ENCODE assay signal across 8 cellular contexts in genomic region chr16:30444231-30445148, GRCh38. TPM values are rescaled to one million over a fixed set of nuclear protein-coding genes. Genes with fewer than 3 reads are reported as not detected.
DNase-seq lines count a peak whose midpoint lies in the region; ATAC-seq and TF ChIP-seq lines count a peak whose summit lies in the region.

No MANE protein-coding gene starts in this region.

- H3K4me3 ChIP-seq in Karpas-422 (ENCODE audit: low read length) (peak overlapping the region; percentile 89), dorsolateral prefrontal cortex (peak overlapping the region; percentile 70 to 100 (median 94)), neural cell (ENCODE audit: low read length) (peak overlapping the region; percentile 78)

- intact Hi-C loops in CD14-positive monocyte (cut with micrococcal nuclease), result loop anchor here (2.0 to 10.0 kb wide), 3 partner anchors 38 to 170 kb away; partner anchors contain the start of genes ZNF689 (in 1 of the 2) and ZNF768 (in 1 of the 2)
- intact Hi-C loops in dorsolateral prefrontal cortex (cut with DNase I), result loop anchor here (1.0 to 5.0 kb wide), 3 partner anchors 14 to 83 kb away; partner anchors contain the start of genes DCTPP1 (in 1 of the 2) and ZNF768 (in 1 of the 2)

- CTCF ChIA-PET in GM10248 (lab: Yijun Ruan, JAX), result interaction anchor here (1.4 to 8.8 kb wide), 5 partner anchors 11 to 176 kb away, joined by 3 to 73 read pairs (median 6); partner anchors contain the start of gene DCTPP1

- peaks cover 34% of the 10 kb centered on the region for H3K4me1 ChIP-seq in Karpas-422 (ENCODE audit: low read length)

- TF ChIP-seq CTCF in CD14-positive monocyte (IDR thresholded peaks at IDR 0.05) (no peak), dorsolateral prefrontal cortex (IDR thresholded peaks at IDR 0.05 in 54 of 56, conservative IDR thresholded peaks at IDR 0.05 in 2 of 56; ENCODE audit: low read depth in 1 of 56, partially characterized antibody in 56 of 56) (no peak), neural cell (IDR thresholded peaks at IDR 0.05; ENCODE audit: poor library complexity, severe bottlenecking) (no peak), GM10248 (IDR thresholded peaks at IDR 0.05; ENCODE audit: control extremely low read depth, extremely low read depth, low read depth, missing control alignments) (no peak)

- peaks cover 40% of the 10 kb centered on the region for H3K4me1 Mint-ChIP-seq in CD14-positive monocyte

- H3K27me3 ChIP-seq in Karpas-422 (ENCODE audit: low read length), result no peaks in the 10 kb centered on the region
- H3K27me3 ChIP-seq in dorsolateral prefrontal cortex, result no peaks in the 10 kb centered on the region
- H3K27me3 ChIP-seq in neural cell (ENCODE audit: insufficient read depth, low read depth, low read length), result no peaks in the 10 kb centered on the region

- H3K9ac ChIP-seq in Karpas-422 (ENCODE audit: low read length) (peak overlapping the region; percentile 99), neural cell (ENCODE audit: low read length) (peak overlapping the region; percentile 89)

- ATAC-seq in GM19455 (IDR thresholded peaks at IDR 0.05; ENCODE audit: unreplicated experiment), result no peak

- POLR2A ChIA-PET in GM10248 (lab: Yijun Ruan, JAX), result interaction anchor here (0.6 to 0.9 kb wide), 2 partner anchors 15 to 32 kb away, joined by 3 to 4 read pairs; partner anchors contain the start of gene DCTPP1

- no peak for TF ChIP-seq RAD21 in neural cell (conservative IDR thresholded peaks at IDR 0.05)

- H3K9me3 Mint-ChIP-seq in CD14-positive monocyte, result peaks cover 0 to 3% (median 0%) of the 10 kb centered on the region in 7 donors

- H3K4me3 Mint-ChIP-seq in CD14-positive monocyte, result peak overlapping the region; percentile 89 to 95

- no peaks in the 10 kb centered on the region for H3F3A ChIP-seq in neural cell (ENCODE audit: insufficient read depth, low read length, poor library complexity, severe bottlenecking)

- peaks cover 0 to 1% (median 0%) of the 10 kb centered on the region in 3 donors for H3K27me3 Mint-ChIP-seq in CD14-positive monocyte (ENCODE audit: low read depth in 3 of 3)

- H3K4me2 ChIP-seq in Karpas-422 (ENCODE audit: low read depth, low read length, poor library complexity, severe bottlenecking) (peak overlapping the region; percentile 97), neural cell (ENCODE audit: low read length) (peak overlapping the region; percentile 77)

- H4K20me1 ChIP-seq in Karpas-422 (ENCODE audit: insufficient read depth, low read depth, low read length) (peaks cover 22% of the 10 kb centered on the region), neural cell (ENCODE audit: insufficient read depth) (no peaks in the 10 kb centered on the region)

- H3K79me2 ChIP-seq in Karpas-422 (ENCODE audit: low read length) (peaks cover 23% of the 10 kb centered on the region), neural cell (replicated peaks; ENCODE audit: insufficient read depth, low read length) (no peaks in the 10 kb centered on the region)

- peaks cover 11% of the 10 kb centered on the region; the same call in 1 of the 2 replicates for H3K36me3 ChIP-seq in Karpas-422 (ENCODE audit: insufficient read depth, low read length)
- H3K36me3 ChIP-seq in neural cell (ENCODE audit: insufficient read depth, low read length), result no peaks in the 10 kb centered on the region

- peaks cover 11 to 13% of the 10 kb centered on the region in 2 donors for H3K36me3 Mint-ChIP-seq in CD14-positive monocyte

- no peak for DNase-seq in CD14-positive monocyte (ENCODE audit: low spot score)
- no peak for DNase-seq in Karpas-422
- no peak for DNase-seq in dorsolateral prefrontal cortex
- DNase-seq in GM10248 (ENCODE audit: extremely low spot score), result no peak
- DNase-seq in stimulated activated CD4-positive, alpha-beta T cell treated with anti-CD3 and anti-CD28 coated beads, Interleukin-12 subunit alpha, Interleukin-12 subunit beta, amount 100 ng/mL, for 4 hours, result no peak
- DNase-seq in GM19240 (ENCODE audit: insufficient read length, low spot score), result no peak

- H2AFZ ChIP-seq in Karpas-422 (ENCODE audit: low read length) (no peak overlapping the region), neural cell (ENCODE audit: low read depth, low read length) (peak overlapping the region; percentile 69)

- H3K9me2 ChIP-seq in Karpas-422 (replicated peaks; ENCODE audit: insufficient read depth, low read length) (no peaks in the 10 kb centered on the region), neural cell (ENCODE audit: insufficient read depth, low read length) (no peaks in the 10 kb centered on the region)

- no peaks in the 10 kb centered on the region for H3K9me3 ChIP-seq in Karpas-422 (ENCODE audit: low read length)
- no peaks in the 10 kb centered on the region for H3K9me3 ChIP-seq in neural cell (ENCODE audit: low read length)

- no peak for TF ChIP-seq EP300 in neural cell (conservative IDR thresholded peaks at IDR 0.05; ENCODE audit: poor library complexity, severe bottlenecking)

- H3K27ac ChIP-seq in Karpas-422 (ENCODE audit: low read length) (no peak overlapping the region), dorsolateral prefrontal cortex (peak overlapping the region in 29 of 59 donors; percentile 88 to 98 (median 95)), neural cell (ENCODE audit: low read length) (peak overlapping the region; percentile 90)

- peak overlapping the region in 6 of 7 donors; percentile 31 to 92 (median 89) for H3K27ac Mint-ChIP-seq in CD14-positive monocyte

TF ChIP-seq in neural cell, 6 proteins besides CTCF, POLR2A, EP300 and RAD21:
- TF ChIP-seq TAF1 (IDR thresholded peaks at IDR 0.05; ENCODE audit: low read depth) (no peak), MXI1 (conservative IDR thresholded peaks at IDR 0.05; ENCODE audit: poor library complexity, severe bottlenecking) (no peak), SMC3 (conservative IDR thresholded peaks at IDR 0.05; ENCODE audit: poor library complexity) (no peak), REST (IDR thresholded peaks at IDR 0.05; ENCODE audit: borderline replicate concordance) (no peak), POLR2AphosphoS5 (IDR thresholded peaks at IDR 0.05) (no peak), EZH2 (IDR thresholded peaks at IDR 0.05; ENCODE audit: borderline replicate concordance, insufficient read depth, low read length, poor library complexity, severe bottlenecking) (no peak)

RNA-seq across cellular contexts. Expression of gene SEPHS2, which starts 1.2 kb away (rescaled TPM):
- polyA plus RNA-seq in CD14-positive monocyte, result 10 to 100 TPM; 54.2 to 56.4 TPM
- total RNA-seq in Karpas-422 (2014; rRNA removed; shearing (Covaris generic); ENCODE audit: low replicate concordance), result 16.3 and 21.8 TPM in 2 replicates
- total RNA-seq in dorsolateral prefrontal cortex, result 10 to 100 TPM; 16.0 to 51.0 (median 28.6) TPM
- polyA plus RNA-seq in neural cell, result 9.8 and 11.1 TPM in 2 replicates
- 27.3 and 28.9 TPM in 2 replicates for polyA minus RNA-seq in neural cell

RNA-seq across cellular contexts. Expression of gene DCTPP1, which starts 14.7 kb away (rescaled TPM):
- polyA plus RNA-seq in CD14-positive monocyte, result 10 to 100 TPM; 32.2 to 45.5 TPM
- total RNA-seq in Karpas-422 (2014; rRNA removed; shearing (Covaris generic); ENCODE audit: low replicate concordance), result 31.3 and 48.5 TPM in 2 replicates
- 10 to 100 TPM; 10.5 to 35.8 (median 21.2) TPM for total RNA-seq in dorsolateral prefrontal cortex
- 47.3 and 60.4 TPM in 2 replicates for polyA plus RNA-seq in neural cell
- polyA minus RNA-seq in neural cell, result 17.0 and 20.4 TPM in 2 replicates

RNA-seq across cellular contexts. Expression of gene ITGAL, which starts 28.1 kb away (rescaled TPM):
- polyA plus RNA-seq in CD14-positive monocyte (100 to 1,000 TPM in 1 of 2 donors, 10 to 100 TPM in 1; 56.8 to 109 TPM), neural cell (not detected in 2 replicates)
- total RNA-seq in Karpas-422 (2014; rRNA removed; shearing (Covaris generic); ENCODE audit: low replicate concordance), result 0.07 and 0.51 TPM in 2 replicates
- total RNA-seq in dorsolateral prefrontal cortex, result 10 to 100 TPM in 4 of 120 experiments, 1 to 10 TPM in 115, under 1 TPM in 1; 0.68 to 12.1 (median 4.2) TPM
- polyA minus RNA-seq in neural cell, result not detected in 2 replicates

RNA-seq across cellular contexts. Expression of gene ZNF771, which starts 37.1 kb away (rescaled TPM):
- polyA plus RNA-seq in CD14-positive monocyte (under 1 TPM; 0.51 to 0.68 TPM), neural cell (10.2 and 11.7 TPM in 2 replicates)
- total RNA-seq in Karpas-422 (2014; rRNA removed; shearing (Covaris generic); ENCODE audit: low replicate concordance), result 13.1 and 20.0 TPM in 2 replicates
- total RNA-seq in dorsolateral prefrontal cortex, result 10 to 100 TPM; 15.2 to 48.7 (median 27.1) TPM
- 7.1 and 7.6 TPM in 2 replicates for polyA minus RNA-seq in neural cell

RNA-seq across cellular contexts. Expression of gene ZNF48, which starts 49.3 kb away (rescaled TPM):
- polyA plus RNA-seq in CD14-positive monocyte (1 to 10 TPM in 1 of 2 donors, under 1 TPM in 1; 0.67 to 1.4 TPM), neural cell (42.3 and 48.9 TPM in 2 replicates)
- 18.2 and 20.5 TPM in 2 replicates for total RNA-seq in Karpas-422 (2014; rRNA removed; shearing (Covaris generic); ENCODE audit: low replicate concordance)
- total RNA-seq in dorsolateral prefrontal cortex, result 10 to 100 TPM; 10.1 to 24.9 (median 16.6) TPM
- 74.0 and 82.3 TPM in 2 replicates for polyA minus RNA-seq in neural cell
